In genomic region chr1:221740941-221741363, GRCh38 we compare ENCODE assay signal across 1 cellular context.
TF ChIP-seq lines count a peak whose summit lies in the region.

No MANE protein-coding gene starts in this region.

TF ChIP-seq in GM23338, 12 proteins besides CTCF, POLR2A, EP300 and RAD21 (continued from another document):
- TF ChIP-seq, protein P1, sequence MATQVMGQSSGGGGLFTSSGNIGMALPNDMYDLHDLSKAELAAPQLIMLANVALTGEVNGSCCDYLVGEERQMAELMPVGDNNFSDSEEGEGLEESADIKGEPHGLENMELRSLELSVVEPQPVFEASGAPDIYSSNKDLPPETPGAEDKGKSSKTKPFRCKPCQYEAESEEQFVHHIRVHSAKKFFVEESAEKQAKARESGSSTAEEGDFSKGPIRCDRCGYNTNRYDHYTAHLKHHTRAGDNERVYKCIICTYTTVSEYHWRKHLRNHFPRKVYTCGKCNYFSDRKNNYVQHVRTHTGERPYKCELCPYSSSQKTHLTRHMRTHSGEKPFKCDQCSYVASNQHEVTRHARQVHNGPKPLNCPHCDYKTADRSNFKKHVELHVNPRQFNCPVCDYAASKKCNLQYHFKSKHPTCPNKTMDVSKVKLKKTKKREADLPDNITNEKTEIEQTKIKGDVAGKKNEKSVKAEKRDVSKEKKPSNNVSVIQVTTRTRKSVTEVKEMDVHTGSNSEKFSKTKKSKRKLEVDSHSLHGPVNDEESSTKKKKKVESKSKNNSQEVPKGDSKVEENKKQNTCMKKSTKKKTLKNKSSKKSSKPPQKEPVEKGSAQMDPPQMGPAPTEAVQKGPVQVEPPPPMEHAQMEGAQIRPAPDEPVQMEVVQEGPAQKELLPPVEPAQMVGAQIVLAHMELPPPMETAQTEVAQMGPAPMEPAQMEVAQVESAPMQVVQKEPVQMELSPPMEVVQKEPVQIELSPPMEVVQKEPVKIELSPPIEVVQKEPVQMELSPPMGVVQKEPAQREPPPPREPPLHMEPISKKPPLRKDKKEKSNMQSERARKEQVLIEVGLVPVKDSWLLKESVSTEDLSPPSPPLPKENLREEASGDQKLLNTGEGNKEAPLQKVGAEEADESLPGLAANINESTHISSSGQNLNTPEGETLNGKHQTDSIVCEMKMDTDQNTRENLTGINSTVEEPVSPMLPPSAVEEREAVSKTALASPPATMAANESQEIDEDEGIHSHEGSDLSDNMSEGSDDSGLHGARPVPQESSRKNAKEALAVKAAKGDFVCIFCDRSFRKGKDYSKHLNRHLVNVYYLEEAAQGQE (IDR thresholded peaks at IDR 0.05; ENCODE audit: unreplicated experiment), result no peak
- no peak for TF ChIP-seq EZH2phosphoT487 (IDR thresholded peaks at IDR 0.05; ENCODE audit: unreplicated experiment)
- TF ChIP-seq, protein P2, sequence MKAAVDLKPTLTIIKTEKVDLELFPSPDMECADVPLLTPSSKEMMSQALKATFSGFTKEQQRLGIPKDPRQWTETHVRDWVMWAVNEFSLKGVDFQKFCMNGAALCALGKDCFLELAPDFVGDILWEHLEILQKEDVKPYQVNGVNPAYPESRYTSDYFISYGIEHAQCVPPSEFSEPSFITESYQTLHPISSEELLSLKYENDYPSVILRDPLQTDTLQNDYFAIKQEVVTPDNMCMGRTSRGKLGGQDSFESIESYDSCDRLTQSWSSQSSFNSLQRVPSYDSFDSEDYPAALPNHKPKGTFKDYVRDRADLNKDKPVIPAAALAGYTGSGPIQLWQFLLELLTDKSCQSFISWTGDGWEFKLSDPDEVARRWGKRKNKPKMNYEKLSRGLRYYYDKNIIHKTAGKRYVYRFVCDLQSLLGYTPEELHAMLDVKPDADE (IDR thresholded peaks at IDR 0.05), result no peak
- TF ChIP-seq CREB1 (CRISPR knock-in tag; IDR thresholded peaks at IDR 0.05; ENCODE audit: low read depth), result no peak
